ENCODE assay signal across 8 cellular contexts in genomic region chr6:158816329-158816728, GRCh38. TPM values are rescaled to one million over a fixed set of nuclear protein-coding genes. Genes with fewer than 3 reads are reported as not detected.
DNase-seq lines count a peak whose midpoint lies in the region; ATAC-seq and TF ChIP-seq lines count a peak whose summit lies in the region.

No MANE protein-coding gene starts in this region.

- H3K27me3 Mint-ChIP-seq in naive thymus-derived CD4-positive, alpha-beta T cell = no peaks in the 10 kb centered on the region

- H3K36me3 Mint-ChIP-seq in naive thymus-derived CD4-positive, alpha-beta T cell = peaks cover 10 to 43% (median 12%) of the 10 kb centered on the region in 5 donors

- H3K4me1 Mint-ChIP-seq in naive thymus-derived CD4-positive, alpha-beta T cell = peaks cover 47 to 72% (median 67%) of the 10 kb centered on the region in 7 donors

- peak overlapping the region in 2 of 3 donors; percentile 92 to 93 for H3K4me3 ChIP-seq in breast epithelium
- H3K4me3 ChIP-seq in naive thymus-derived CD4-positive, alpha-beta T cell (ENCODE audit: low read length) = peak overlapping the region; percentile 83

- POLR2A ChIA-PET in naive thymus-derived CD4-positive, alpha-beta T cell (lab: Charles Lee) = interaction anchor here (0.6 to 2.2 kb wide), 3 partner anchors 53 to 385 kb away, joined by 3 to 21 read pairs (median 3); no protein-coding TSS in a partner anchor

- peak overlapping the region; percentile 88 to 99 (median 97) for H3K27ac Mint-ChIP-seq in naive thymus-derived CD4-positive, alpha-beta T cell

- peaks cover 0 to 6% (median 2%) of the 10 kb centered on the region in 11 donors for H3K9me3 Mint-ChIP-seq in naive thymus-derived CD4-positive, alpha-beta T cell

- peak; percentile 70 for DNase-seq in GM13977 (ENCODE audit: low spot score)
- DNase-seq in HT1080 (ENCODE audit: low read depth) = peak; percentile 43
- no peak for DNase-seq in breast epithelium (ENCODE audit: low spot score in 2 of 2)
- no peak for DNase-seq in naive thymus-derived CD4-positive, alpha-beta T cell
- no peak for DNase-seq in HCEC 1CT
- DNase-seq in NCI-H2081 (lab: John Stamatoyannopoulos, UW) = no peak
- no peak for DNase-seq in activated CD4-positive, CD25-positive, alpha-beta regulatory T cell (lab: John Stamatoyannopoulos, UW)
- no peak for DNase-seq in EL

- no peaks in the 10 kb centered on the region for H3K27me3 ChIP-seq in breast epithelium
- no peaks in the 10 kb centered on the region for H3K27me3 ChIP-seq in naive thymus-derived CD4-positive, alpha-beta T cell (ENCODE audit: control insufficient read depth in 2 of 2, insufficient read depth in 2 of 2, low read length in 2 of 2)

- ATAC-seq in naive thymus-derived CD4-positive, alpha-beta T cell = no peak

- H3K4me1 ChIP-seq in breast epithelium = no peaks in the 10 kb centered on the region
- peaks cover 47 to 50% of the 10 kb centered on the region in 2 donors for H3K4me1 ChIP-seq in naive thymus-derived CD4-positive, alpha-beta T cell (ENCODE audit: control insufficient read depth in 2 of 2, insufficient read depth in 2 of 2, low read length in 2 of 2)

- intact Hi-C loops in breast epithelium (cut with DNase I; ENCODE audit: low total_unique reads) = no loop called here
- intact Hi-C loops in naive thymus-derived CD4-positive, alpha-beta T cell (cut with micrococcal nuclease) = loop anchor here in 1 of 2 donors (1.0 to 10.0 kb wide), 7 partner anchors 14 to 908 kb away; partner anchors contain the start of genes SOD2, SYTL3 and WTAP

- H3K9me3 ChIP-seq in breast epithelium = no peaks in the 10 kb centered on the region
- H3K9me3 ChIP-seq in naive thymus-derived CD4-positive, alpha-beta T cell (ENCODE audit: control insufficient read depth in 2 of 3, low read length in 3 of 3) = no peaks in the 10 kb centered on the region

- TF ChIP-seq CTCF in GM13977 (IDR thresholded peaks at IDR 0.05; ENCODE audit: extremely low read depth, insufficient read depth, missing control alignments) (no peak), breast epithelium (IDR thresholded peaks at IDR 0.05) (no peak)

- no peak for TF ChIP-seq POLR2A in breast epithelium (IDR thresholded peaks at IDR 0.05)

- CTCF ChIA-PET in naive thymus-derived CD4-positive, alpha-beta T cell (lab: Charles Lee) = interaction anchor here (0.5 kb wide), 1 partner anchor 103 kb away, joined by 4 read pairs; no protein-coding TSS in a partner anchor

- in situ Hi-C loops in GM13977 (cut with MboI; ENCODE audit: low pct_unique_long_range_greater_than_20kb, low sequenced_read_pairs, unreplicated experiment) = no loop called here

- peak overlapping the region; percentile 91 to 99 (median 96) for H3K4me3 Mint-ChIP-seq in naive thymus-derived CD4-positive, alpha-beta T cell

- H3K27ac ChIP-seq in breast epithelium = peak overlapping the region in 1 of 2 donors; percentile 99
- peak overlapping the region; percentile 99 for H3K27ac ChIP-seq in naive thymus-derived CD4-positive, alpha-beta T cell (ENCODE audit: low read depth, low read length)

- H3K36me3 ChIP-seq in breast epithelium = no peaks in the 10 kb centered on the region
- peaks cover 0 to 4% (median 0%) of the 10 kb centered on the region in 3 experiments for H3K36me3 ChIP-seq in naive thymus-derived CD4-positive, alpha-beta T cell (ENCODE audit: control insufficient read depth in 2 of 3, insufficient read depth in 3 of 3, low read length in 3 of 3)

RNA-seq across cellular contexts. Expression of gene EZR, which starts 2.8 kb away (rescaled TPM):
- 228 and 253 TPM in 2 replicates for total RNA-seq in HT1080 (2014; rRNA removed; shearing (Covaris generic))
- polyA plus RNA-seq in HT1080 (2015; cell fraction: cytosol; rRNA removed) = 163 and 167 TPM in 2 replicates
- polyA plus RNA-seq in HT1080 (2015; cell fraction: nucleus; rRNA removed) = 404 and 422 TPM in 2 replicates
- total RNA-seq in breast epithelium = 100 to 1,000 TPM in 1 of 3 donors, 10 to 100 TPM in 2; 29.1 to 154 (median 59.3) TPM
- 100 to 1,000 TPM; 132 to 201 (median 163) TPM for total RNA-seq in naive thymus-derived CD4-positive, alpha-beta T cell
- polyA plus RNA-seq in naive thymus-derived CD4-positive, alpha-beta T cell = 100 to 1,000 TPM; 115 to 140 TPM

Comparison
In these comparisons a context has a peak if more than half of its experiments do, and no peak if none do; other contexts are left out.
1. DNase-seq: peak in GM13977 (single experiment) and HT1080 (single experiment); none in breast epithelium (0 of 2), naive thymus-derived CD4-positive, alpha-beta T cell (0 of 9), HCEC 1CT (single experiment), NCI-H2081 (0 of 2), activated CD4-positive, CD25-positive, alpha-beta regulatory T cell (0 of 4) and EL (single experiment).